17 cellular contexts compared by ENCODE assay signal in genomic region chr1:228006034-228006792, GRCh38. TPM values are rescaled to one million over a fixed set of nuclear protein-coding genes. Genes with fewer than 3 reads are reported as not detected.
DNase-seq lines count a peak whose midpoint lies in the region; ATAC-seq and TF ChIP-seq lines count a peak whose summit lies in the region.
"Had no signal": no experiment of that assay in that cellular context is flagged by ENCODE, and none has a peak within 500 bp of the region (broad histone marks: within the 10 kb centered on the region; RNA-seq: fewer than 3 reads in every experiment).

No MANE protein-coding gene starts in this region.

- H3K4me2 ChIP-seq in mammary epithelial cell (ENCODE audit: insufficient read depth, low read depth, low read length), result peak overlapping the region; percentile 60

- TF ChIP-seq POLR2A in testis (IDR thresholded peaks at IDR 0.05), result no peak

- in situ Hi-C loops in mammary epithelial cell (cut with MboI; ENCODE audit: low sequenced_read_pairs in 2 of 2), result loop anchor here in 1 of 2 donors (10.0 kb wide), 1 partner anchor 79 kb away; the partner anchor contains the start of gene ARF1

- CTCF ChIA-PET in mammary epithelial cell (lab: Charles Lee; ENCODE audit: low non-redundant PET), result no interaction called here

- peaks cover 77 to 80% of the 10 kb centered on the region in 2 donors for H3K27me3 Mint-ChIP-seq in effector memory CD8-positive, alpha-beta T cell

- H3K27ac Mint-ChIP-seq in effector memory CD8-positive, alpha-beta T cell, result no peak overlapping the region
- H3K27ac Mint-ChIP-seq: activated T-helper 2 cell treated with anti-CD3 and anti-CD28 coated beads, Interferon-gamma antibody, Interleukin-2, Interleukin-4, amounts not matched to agents 10 μg/mL and 5 μg/mL and 100 μg/mL, durations not matched to agents 14 hours and 24 hours and 36 hours; memory B cell had no signal

- BruUV-seq in mammary epithelial cell (replicated peaks; lab: Mats Ljungman, UMichigan), result no TSS peak

- peaks cover 7 to 13% of the 10 kb centered on the region in 2 donors for H3K4me1 Mint-ChIP-seq in effector memory CD8-positive, alpha-beta T cell (ENCODE audit: low read depth in 2 of 2)

- ATAC-seq in Right ventricle myocardium superior (ENCODE audit: poor library complexity) (no peak), lung (ENCODE audit: insufficient read depth, low FRiP score) (no peak), HG02763 (IDR thresholded peaks at IDR 0.05; ENCODE audit: unreplicated experiment) (no peak)
- ATAC-seq in effector memory CD8-positive, alpha-beta T cell (replicated peaks), result no peak
- ATAC-seq: body of pancreas, heart left ventricle had no signal

- H3K36me3 ChIP-seq in mammary epithelial cell (ENCODE audit: insufficient read depth, low read length) (no peaks in the 10 kb centered on the region), lung (ENCODE audit: control insufficient read depth in 2 of 2, insufficient read depth in 2 of 2, low read length in 2 of 2) (no peaks in the 10 kb centered on the region), urinary bladder (ENCODE audit: insufficient read depth) (no peaks in the 10 kb centered on the region), testis (ENCODE audit: low read depth, missing control alignments) (no peaks in the 10 kb centered on the region)
- H3K36me3 ChIP-seq: heart left ventricle, SJSA1 had no signal

- no peaks in the 10 kb centered on the region for H3K9me3 Mint-ChIP-seq in effector memory CD8-positive, alpha-beta T cell
- H3K9me3 Mint-ChIP-seq: activated T-helper 2 cell treated with anti-CD3 and anti-CD28 coated beads, Interferon-gamma antibody, Interleukin-2, Interleukin-4, amounts not matched to agents 10 μg/mL and 5 μg/mL and 100 μg/mL, durations not matched to agents 14 hours and 24 hours and 36 hours; memory B cell had no signal

- TF ChIP-seq CTCF in mammary epithelial cell (conservative IDR thresholded peaks at IDR 0.05 in 1 of 2, IDR thresholded peaks at IDR 0.05 in 1 of 2; ENCODE audit: extremely low read depth in 1 of 2, insufficient read depth in 1 of 2, low read depth in 1 of 2, low read length in 2 of 2) (no peak), lung (IDR thresholded peaks at IDR 0.05; ENCODE audit: control extremely low read depth, extremely low read depth) (no peak), testis (IDR thresholded peaks at IDR 0.05) (no peak)

- 35% methylated on average over 9 of the region's 53 CpGs for WGBS in mammary epithelial cell (ENCODE audit: low coverage, missing lambda C conversion rate)
- 4% methylated on average over 39 to 53 of the region's 53 CpGs for WGBS in lung, 2 donors
- WGBS in urinary bladder, result 2% methylated on average over 53 of the region's 53 CpGs
- 4 to 23% methylated on average over 5 to 37 of the region's 53 CpGs for WGBS in testis, 2 donors

- H3K4me3 ChIP-seq in mammary epithelial cell (replicated peaks in 1 of 3; ENCODE audit: insufficient read depth in 1 of 3, low read depth in 2 of 3, low read length in 3 of 3) (no peak overlapping the region), lung (no peak overlapping the region), urinary bladder (ENCODE audit: low read depth, low read length) (peak overlapping the region; percentile 27), testis (no peak overlapping the region)
- H3K4me3 ChIP-seq: body of pancreas, SJSA1 had no signal

- H3K36me3 Mint-ChIP-seq in effector memory CD8-positive, alpha-beta T cell (ENCODE audit: insufficient read depth), result no peaks in the 10 kb centered on the region
- H3K36me3 Mint-ChIP-seq: memory B cell had no signal

- H3K27ac ChIP-seq in mammary epithelial cell (ENCODE audit: insufficient read depth, low read depth, low read length) (no peak overlapping the region), lung (ENCODE audit: low read depth in 1 of 2, low read length in 1 of 2) (no peak overlapping the region), urinary bladder (ENCODE audit: low read depth) (no peak overlapping the region), testis (no peak overlapping the region)
- H3K27ac ChIP-seq: body of pancreas, GM23248, heart left ventricle, SJSA1 had no signal

- H3K27me3 ChIP-seq in mammary epithelial cell (ENCODE audit: insufficient read depth, low read length) (peaks cover 36% of the 10 kb centered on the region), lung (ENCODE audit: control insufficient read depth, insufficient read depth) (peaks cover 21% of the 10 kb centered on the region), testis (no peaks in the 10 kb centered on the region)

- DNase-seq in cardiac septum (ENCODE audit: low spot score) (peak; percentile 31), Right ventricle myocardium superior (no peak), mammary epithelial cell (no peak), lung (ENCODE audit: low spot score) (peak; percentile 21), testis (no peak)
- DNase-seq in effector memory CD8-positive, alpha-beta T cell, result no peak
- DNase-seq: AML-193, DND-41, heart left ventricle, NCI-H1105 treated with DMSO at 0.1 percent for 48 hours had no signal

- no peak overlapping the region for H3K9ac ChIP-seq in mammary epithelial cell (ENCODE audit: insufficient read depth, low read length)
- H3K9ac ChIP-seq: GM23248 had no signal

- H3K79me2 ChIP-seq in mammary epithelial cell (ENCODE audit: insufficient read depth, low read length), result no peaks in the 10 kb centered on the region

- peak overlapping the region in 1 of 2 donors; percentile 51 for H3K4me3 Mint-ChIP-seq in effector memory CD8-positive, alpha-beta T cell

- H3K4me1 ChIP-seq in mammary epithelial cell (ENCODE audit: insufficient read depth, low read length) (peaks cover 6% of the 10 kb centered on the region), lung (ENCODE audit: control insufficient read depth in 2 of 2, insufficient read depth in 2 of 2, low read length in 2 of 2) (no peaks in the 10 kb centered on the region), urinary bladder (ENCODE audit: insufficient read depth) (no peaks in the 10 kb centered on the region), testis (no peaks in the 10 kb centered on the region)
- H3K4me1 ChIP-seq: SJSA1 had no signal

- dilution Hi-C loops in mammary epithelial cell (cut with HindIII; ENCODE audit: low sequenced_read_pairs), result no loop called here

- no peaks in the 10 kb centered on the region for H3K9me3 ChIP-seq in mammary epithelial cell (replicated peaks; ENCODE audit: insufficient read depth, low read length)
- peaks cover 0 to 2% of the 10 kb centered on the region in 2 donors for H3K9me3 ChIP-seq in lung (ENCODE audit: control insufficient read depth in 2 of 2, insufficient read depth in 1 of 2, low read length in 1 of 2)
- no peaks in the 10 kb centered on the region for H3K9me3 ChIP-seq in testis
- H3K9me3 ChIP-seq: body of pancreas, heart left ventricle, SJSA1 had no signal

- H2AFZ ChIP-seq in mammary epithelial cell (ENCODE audit: low read depth, low read length), result no peak overlapping the region
- H2AFZ ChIP-seq: GM23248 had no signal

- intact Hi-C loops in cardiac septum (cut with DNase I) (loop anchor here (10.0 kb wide), 1 partner anchor 119 kb away; no protein-coding TSS in a partner anchor), Right ventricle myocardium superior (cut with DNase I) (no loop called here), mammary epithelial cell (cut with micrococcal nuclease) (no loop called here), testis (cut with DNase I; ENCODE audit: low total_unique reads) (no loop called here)

- H4K20me1 ChIP-seq in mammary epithelial cell (ENCODE audit: insufficient read depth, low read length), result no peaks in the 10 kb centered on the region

RNA-seq across cellular contexts. Expression of gene WNT3A, which starts 0.6 kb away (rescaled TPM):
- not detected for total RNA-seq in cardiac septum
- not detected for total RNA-seq in Right ventricle myocardium superior
- total RNA-seq in mammary epithelial cell, result not detected
- polyA plus RNA-seq in mammary epithelial cell, result 0.02 TPM
- not detected for polyA minus RNA-seq in mammary epithelial cell
- 1 to 10 TPM in 1 of 2 donors, under 1 TPM in 1; 0.09 to 3.1 TPM for total RNA-seq in lung
- polyA plus RNA-seq in lung, result 1 to 10 TPM; 1.6 to 2.2 TPM
- total RNA-seq in urinary bladder, result not detected
- not detected for polyA plus RNA-seq in urinary bladder
- total RNA-seq in testis, result under 1 TPM; 0.08 to 0.19 TPM
- 0.13 TPM for polyA plus RNA-seq in testis (ENCODE audit: insufficient read depth, low read depth, low replicate concordance)
- total RNA-seq: activated T-helper 2 cell treated with anti-CD3 and anti-CD28 coated beads, Interferon-gamma antibody, Interleukin-2, Interleukin-4, amounts not matched to agents 10 μg/mL and 5 μg/mL and 100 μg/mL, durations not matched to agents 14 hours and 24 hours and 36 hours; body of pancreas; GM23248; heart left ventricle; SJSA1 had no signal
- polyA plus RNA-seq: GM23248, heart left ventricle had no signal

RNA-seq across cellular contexts. Expression of gene WNT9A, which starts 58.5 kb away (rescaled TPM):
- total RNA-seq in cardiac septum (6.5 TPM), Right ventricle myocardium superior (0.59 TPM), mammary epithelial cell (1 to 10 TPM; 7.1 to 7.2 TPM), lung (1 to 10 TPM; 5.5 to 8.6 TPM), urinary bladder (2.7 TPM), testis (1 to 10 TPM; 3.5 to 4.3 TPM)
- polyA plus RNA-seq in mammary epithelial cell (15.4 TPM), lung (1 to 10 TPM; 2.6 to 4.3 TPM), urinary bladder (9.4 TPM), testis (ENCODE audit: insufficient read depth, low read depth, low replicate concordance) (3.1 TPM)
- 19.7 TPM for polyA minus RNA-seq in mammary epithelial cell

Comparison
In these comparisons a context has a peak if more than half of its experiments do, and no peak if none do; other contexts are left out.
1. DNase-seq: peak in cardiac septum (single experiment) and lung (single experiment); none in Right ventricle myocardium superior (single experiment), mammary epithelial cell (single experiment), testis (single experiment) and effector memory CD8-positive, alpha-beta T cell (0 of 3).